8 cellular contexts compared by ENCODE assay signal in the genomic region with DNA sequence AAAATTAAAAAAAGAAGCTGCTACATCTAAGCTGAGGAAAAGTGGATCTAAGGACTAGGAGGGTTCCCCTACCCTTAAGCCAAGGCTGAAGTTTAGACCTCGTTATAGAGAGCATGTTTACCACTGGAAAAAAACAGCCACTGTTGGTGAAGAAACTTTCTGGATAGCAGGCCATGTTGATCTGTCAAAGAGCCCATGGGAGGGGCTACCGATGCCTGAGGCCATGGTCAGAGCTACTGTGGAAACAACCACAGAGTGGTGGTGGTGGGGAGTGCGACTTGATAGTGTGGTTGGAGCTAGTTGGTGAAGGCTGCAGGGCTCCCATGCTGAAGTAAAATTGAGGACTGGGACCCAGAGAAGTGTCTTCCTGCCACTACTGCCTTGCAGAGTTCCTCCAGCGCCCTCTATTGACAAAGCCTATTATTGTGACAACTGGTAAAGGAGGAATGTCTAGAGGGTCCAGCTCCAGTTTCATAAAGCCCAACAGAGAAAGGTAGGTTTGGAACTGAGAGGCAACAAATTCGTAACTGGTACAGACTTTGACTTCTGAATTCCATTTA.
DNase-seq lines count a peak whose midpoint lies in the region; ATAC-seq and TF ChIP-seq lines count a peak whose summit lies in the region.

No MANE protein-coding gene starts in this region.

- H3K27ac ChIP-seq in DND-41 (ENCODE audit: low read length), result no peak overlapping the region

- H3K36me3 ChIP-seq in DND-41 (ENCODE audit: insufficient read depth, low read length), result no peaks in the 10 kb centered on the region

- peak; percentile 44 for DNase-seq in DND-41
- DNase-seq in HEK293T (ENCODE audit: extremely low spot score), result peak; percentile 60
- peak; percentile 85 for DNase-seq in NCI-H748 (lab: John Stamatoyannopoulos, UW; ENCODE audit: unreplicated experiment)
- DNase-seq in astrocyte of the cerebellum (ENCODE audit: low read depth), result no peak
- peak; percentile 40 for DNase-seq in kidney tubule cell (ENCODE audit: low spot score)
- no peak for DNase-seq in middle frontal gyrus (ENCODE audit: extremely low spot score, low spot score)
- no peak for DNase-seq in activated effector memory CD4-positive, alpha-beta T cell treated with Interleukin-2 at 50 U/mL for 16 hours

- TF ChIP-seq CTCF in DND-41 (IDR thresholded peaks at IDR 0.05; ENCODE audit: borderline replicate concordance, extremely low read depth, low read length, poor library complexity, severe bottlenecking) (peak; percentile 70), astrocyte of the cerebellum (IDR thresholded peaks at IDR 0.05; ENCODE audit: low read depth, low read length, missing control alignments) (peak; percentile 21)

- H3K27me3 ChIP-seq in DND-41 (ENCODE audit: insufficient read depth, low read length, poor library complexity), result peaks cover 3% of the 10 kb centered on the region

- no peaks in the 10 kb centered on the region for H4K20me1 ChIP-seq in DND-41 (ENCODE audit: insufficient read depth, low read length)

- in situ Hi-C loops in astrocyte of the cerebellum (cut with HindIII; ENCODE audit: low sequenced_read_pairs), result no loop called here

- peak; percentile 65 for ATAC-seq in DND-41 (ENCODE audit: insufficient read depth, low read depth)
- ATAC-seq in GM18519 (IDR thresholded peaks at IDR 0.05; ENCODE audit: low FRiP score, unreplicated experiment), result no peak

- no peak overlapping the region for H3K9ac ChIP-seq in DND-41 (ENCODE audit: low read depth, low read length)

- H3K4me1 ChIP-seq in DND-41 (ENCODE audit: insufficient read depth, low read length), result no peaks in the 10 kb centered on the region

- CTCF ChIA-PET in HEK293T (lab: Yijun Ruan, JAX), result interaction anchor here (0.6 to 1.4 kb wide), 12 partner anchors 8 to 147 kb away, joined by 3 to 9 read pairs (median 3); no protein-coding TSS in a partner anchor

- no peak overlapping the region for H3K4me2 ChIP-seq in DND-41 (ENCODE audit: insufficient read depth, low read length)

- no peak overlapping the region for H2AFZ ChIP-seq in DND-41 (ENCODE audit: low read depth, low read length)

- H3K79me2 ChIP-seq in DND-41 (ENCODE audit: insufficient read depth, low read length), result no peaks in the 10 kb centered on the region

- peaks cover 21% of the 10 kb centered on the region for H3K9me3 ChIP-seq in DND-41 (ENCODE audit: insufficient read depth, low read length, severe bottlenecking)

- no peak overlapping the region for H3K4me3 ChIP-seq in DND-41 (ENCODE audit: low read depth in 1 of 2, low read length in 2 of 2)
- no peak overlapping the region for H3K4me3 ChIP-seq in astrocyte of the cerebellum (ENCODE audit: low read depth, low read length)

- POLR2A ChIA-PET in HEK293T (lab: Yijun Ruan, JAX), result no interaction called here

TF ChIP-seq in HEK293T, 16 proteins besides CTCF, POLR2A, EP300 and RAD21:
- TF ChIP-seq LEF1 (IDR thresholded peaks at IDR 0.05; ENCODE audit: borderline replicate concordance) (no peak), ARNT (IDR thresholded peaks at IDR 0.05) (no peak), HDGF (IDR thresholded peaks at IDR 0.05; ENCODE audit: borderline replicate concordance) (no peak), ELF4 (IDR thresholded peaks at IDR 0.05) (no peak), SP1 (IDR thresholded peaks at IDR 0.05) (no peak)

Comparison
In these comparisons a context has a peak if more than half of its experiments do, and no peak if none do; other contexts are left out.
1. DNase-seq: peak in DND-41 (single experiment), HEK293T (single experiment), NCI-H748 (single experiment) and kidney tubule cell (single experiment); none in astrocyte of the cerebellum (single experiment), middle frontal gyrus (single experiment) and activated effector memory CD4-positive, alpha-beta T cell treated with Interleukin-2 at 50 U/mL for 16 hours (single experiment).